ENCODE assay signal across 22 cellular contexts in genomic region chr19:34577056-34577455, GRCh38.
"Had no signal": no experiment of that assay in that cellular context is flagged by ENCODE, and none has a peak within 500 bp of the region (broad histone marks: within the 10 kb centered on the region; RNA-seq: fewer than 3 reads in every experiment).

No MANE protein-coding gene starts in this region.

- H3K27ac Mint-ChIP-seq: activated B cell treated with CpG ODN at 0.5 μM for 24 hours; activated CD4-positive, alpha-beta T cell treated with anti-CD3 and anti-CD28 coated beads for 36 hours; activated naive CD8-positive, alpha-beta T cell treated with anti-CD3 and anti-CD28 coated beads, Interleukin-2, amount 50 U/mL, for 24 hours; activated T-cell treated with anti-CD3 and anti-CD28 coated beads, Interleukin-2, amount 50 U/mL, for 72 hours; dendritic cell treated with granulocyte-macrophage colony-stimulating factor and Interleukin-4, amounts not matched to agents 40 ng/mL and 50 ng/mL, for 4 days; natural killer cell; stimulated activated naive CD8-positive, alpha-beta T cell treated with anti-CD3 and anti-CD28 coated beads, Interleukin-15, Interleukin-2, amounts not matched to agents 100 ng/mL and 50 ng/mL, for 24 hours had no signal

- H3K4me1 ChIP-seq: parathyroid adenoma, right lobe of liver, thyroid gland had no signal

- H3K9ac ChIP-seq: parathyroid adenoma had no signal

- H3K9me3 ChIP-seq: esophagus muscularis mucosa, right lobe of liver, thyroid gland had no signal

- H3K4me3 ChIP-seq: esophagus muscularis mucosa, gastroesophageal sphincter, right lobe of liver, skin epidermis, thyroid gland had no signal

- DNase-seq: activated B cell treated with CpG ODN at 0.5 μM for 24 hours; activated CD4-positive, alpha-beta T cell treated with anti-CD3 and anti-CD28 coated beads for 36 hours; activated CD4-positive, alpha-beta T cell treated with anti-CD3 and anti-CD28 coated beads, Interleukin-2, amount 50 U/mL, for 4 hours; activated effector memory CD4-positive, alpha-beta T cell treated with Interleukin-2 at 50 U/mL for 16 hours; activated naive CD4-positive, alpha-beta T cell treated with anti-CD3 and anti-CD28 coated beads, Interleukin-2, amount 50 U/mL, for 16 hours; activated naive CD8-positive, alpha-beta T cell treated with anti-CD3 and anti-CD28 coated beads, Interleukin-2, amount 50 U/mL, for 24 hours; activated T-cell treated with anti-CD3 and anti-CD28 coated beads, Interleukin-2, amount 50 U/mL, for 72 hours; effector memory CD4-positive, alpha-beta T cell; heart left ventricle; midbrain; natural killer cell; stimulated activated CD4-positive, alpha-beta T cell treated with anti-CD3 and anti-CD28 coated beads, Interleukin-1b, Interleukin-23, amount 100 ng/mL, for 48 hours; substantia nigra; T-helper 1 cell; thyroid gland had no signal

- H3K27me3 ChIP-seq: right lobe of liver, thyroid gland had no signal

- H3K36me3 ChIP-seq: esophagus muscularis mucosa, gastroesophageal sphincter, heart left ventricle, right lobe of liver, thyroid gland had no signal

- H3K4me3 Mint-ChIP-seq: activated B cell treated with CpG ODN at 0.5 μM for 24 hours; activated CD4-positive, alpha-beta T cell treated with anti-CD3 and anti-CD28 coated beads for 36 hours; activated naive CD8-positive, alpha-beta T cell treated with anti-CD3 and anti-CD28 coated beads, Interleukin-2, amount 50 U/mL, for 24 hours; activated T-cell treated with anti-CD3 and anti-CD28 coated beads, Interleukin-2, amount 50 U/mL, for 72 hours; dendritic cell treated with granulocyte-macrophage colony-stimulating factor and Interleukin-4, amounts not matched to agents 40 ng/mL and 50 ng/mL, for 4 days; natural killer cell; stimulated activated naive CD8-positive, alpha-beta T cell treated with anti-CD3 and anti-CD28 coated beads, Interleukin-15, Interleukin-2, amounts not matched to agents 100 ng/mL and 50 ng/mL, for 24 hours had no signal

- ATAC-seq: activated CD4-positive, alpha-beta T cell treated with anti-CD3 and anti-CD28 coated beads for 36 hours; activated T-cell treated with anti-CD3 and anti-CD28 coated beads, Interleukin-2, amount 50 U/mL, for 72 hours; gastroesophageal sphincter; natural killer cell; right lobe of liver had no signal

- H3K27ac ChIP-seq: esophagus muscularis mucosa, gastroesophageal sphincter, heart left ventricle, parathyroid adenoma, right lobe of liver, skin epidermis, thyroid gland had no signal

- H3K36me3 Mint-ChIP-seq: natural killer cell had no signal

- H3K4me1 Mint-ChIP-seq: activated B cell treated with CpG ODN at 0.5 μM for 24 hours; activated CD4-positive, alpha-beta T cell treated with anti-CD3 and anti-CD28 coated beads for 36 hours; activated naive CD8-positive, alpha-beta T cell treated with anti-CD3 and anti-CD28 coated beads, Interleukin-2, amount 50 U/mL, for 24 hours had no signal
